Comparison of ENCODE assay signal across 2 cellular contexts in the genomic region with DNA sequence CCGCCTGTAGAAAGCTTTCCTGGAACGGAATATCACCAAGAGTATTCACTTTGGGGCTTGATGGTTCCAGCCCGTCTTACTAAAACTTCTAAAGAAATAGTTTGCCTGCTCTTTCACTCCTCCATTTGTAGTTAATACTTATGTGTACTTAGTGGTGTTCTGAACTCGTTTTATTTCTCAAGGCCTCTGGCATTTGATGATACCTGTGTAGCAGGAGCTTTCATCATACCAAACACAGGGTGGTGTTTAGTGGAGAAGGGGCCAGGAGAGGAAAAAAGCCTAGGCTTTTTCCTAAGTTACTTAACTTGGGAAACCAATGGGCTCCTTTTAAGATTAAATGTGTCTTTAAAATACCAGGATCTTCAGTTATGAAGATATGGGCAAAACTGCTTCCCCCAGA.
TF ChIP-seq lines count a peak whose summit lies in the region.

No MANE protein-coding gene starts in this region.

TF ChIP-seq in liver, 16 proteins besides CTCF, POLR2A, EP300 and RAD21 (continued from another document):
- TF ChIP-seq, protein P1, sequence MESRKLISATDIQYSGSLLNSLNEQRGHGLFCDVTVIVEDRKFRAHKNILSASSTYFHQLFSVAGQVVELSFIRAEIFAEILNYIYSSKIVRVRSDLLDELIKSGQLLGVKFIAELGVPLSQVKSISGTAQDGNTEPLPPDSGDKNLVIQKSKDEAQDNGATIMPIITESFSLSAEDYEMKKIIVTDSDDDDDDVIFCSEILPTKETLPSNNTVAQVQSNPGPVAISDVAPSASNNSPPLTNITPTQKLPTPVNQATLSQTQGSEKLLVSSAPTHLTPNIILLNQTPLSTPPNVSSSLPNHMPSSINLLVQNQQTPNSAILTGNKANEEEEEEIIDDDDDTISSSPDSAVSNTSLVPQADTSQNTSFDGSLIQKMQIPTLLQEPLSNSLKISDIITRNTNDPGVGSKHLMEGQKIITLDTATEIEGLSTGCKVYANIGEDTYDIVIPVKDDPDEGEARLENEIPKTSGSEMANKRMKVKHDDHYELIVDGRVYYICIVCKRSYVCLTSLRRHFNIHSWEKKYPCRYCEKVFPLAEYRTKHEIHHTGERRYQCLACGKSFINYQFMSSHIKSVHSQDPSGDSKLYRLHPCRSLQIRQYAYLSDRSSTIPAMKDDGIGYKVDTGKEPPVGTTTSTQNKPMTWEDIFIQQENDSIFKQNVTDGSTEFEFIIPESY (IDR thresholded peaks at IDR 0.05), result no peak
- TF ChIP-seq YY1 (IDR thresholded peaks at IDR 0.05) (no peak), FOXA2 (IDR thresholded peaks at IDR 0.05) (no peak), RXRA (IDR thresholded peaks at IDR 0.05) (no peak), EGR1 (IDR thresholded peaks at IDR 0.05; ENCODE audit: low read depth in 2 of 2) (no peak), GABPA (IDR thresholded peaks at IDR 0.05 in 1 of 2, conservative IDR thresholded peaks at IDR 0.05 in 1 of 2) (no peak), NR2F2 (IDR thresholded peaks at IDR 0.05) (no peak), HNF4G (IDR thresholded peaks at IDR 0.05) (no peak)
- TF ChIP-seq, protein P2, sequence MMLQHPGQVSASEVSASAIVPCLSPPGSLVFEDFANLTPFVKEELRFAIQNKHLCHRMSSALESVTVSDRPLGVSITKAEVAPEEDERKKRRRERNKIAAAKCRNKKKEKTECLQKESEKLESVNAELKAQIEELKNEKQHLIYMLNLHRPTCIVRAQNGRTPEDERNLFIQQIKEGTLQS (IDR thresholded peaks at IDR 0.05), result no peak
- TF ChIP-seq, protein P3, sequence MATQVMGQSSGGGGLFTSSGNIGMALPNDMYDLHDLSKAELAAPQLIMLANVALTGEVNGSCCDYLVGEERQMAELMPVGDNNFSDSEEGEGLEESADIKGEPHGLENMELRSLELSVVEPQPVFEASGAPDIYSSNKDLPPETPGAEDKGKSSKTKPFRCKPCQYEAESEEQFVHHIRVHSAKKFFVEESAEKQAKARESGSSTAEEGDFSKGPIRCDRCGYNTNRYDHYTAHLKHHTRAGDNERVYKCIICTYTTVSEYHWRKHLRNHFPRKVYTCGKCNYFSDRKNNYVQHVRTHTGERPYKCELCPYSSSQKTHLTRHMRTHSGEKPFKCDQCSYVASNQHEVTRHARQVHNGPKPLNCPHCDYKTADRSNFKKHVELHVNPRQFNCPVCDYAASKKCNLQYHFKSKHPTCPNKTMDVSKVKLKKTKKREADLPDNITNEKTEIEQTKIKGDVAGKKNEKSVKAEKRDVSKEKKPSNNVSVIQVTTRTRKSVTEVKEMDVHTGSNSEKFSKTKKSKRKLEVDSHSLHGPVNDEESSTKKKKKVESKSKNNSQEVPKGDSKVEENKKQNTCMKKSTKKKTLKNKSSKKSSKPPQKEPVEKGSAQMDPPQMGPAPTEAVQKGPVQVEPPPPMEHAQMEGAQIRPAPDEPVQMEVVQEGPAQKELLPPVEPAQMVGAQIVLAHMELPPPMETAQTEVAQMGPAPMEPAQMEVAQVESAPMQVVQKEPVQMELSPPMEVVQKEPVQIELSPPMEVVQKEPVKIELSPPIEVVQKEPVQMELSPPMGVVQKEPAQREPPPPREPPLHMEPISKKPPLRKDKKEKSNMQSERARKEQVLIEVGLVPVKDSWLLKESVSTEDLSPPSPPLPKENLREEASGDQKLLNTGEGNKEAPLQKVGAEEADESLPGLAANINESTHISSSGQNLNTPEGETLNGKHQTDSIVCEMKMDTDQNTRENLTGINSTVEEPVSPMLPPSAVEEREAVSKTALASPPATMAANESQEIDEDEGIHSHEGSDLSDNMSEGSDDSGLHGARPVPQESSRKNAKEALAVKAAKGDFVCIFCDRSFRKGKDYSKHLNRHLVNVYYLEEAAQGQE (IDR thresholded peaks at IDR 0.05), result no peak
- TF ChIP-seq, protein P4, sequence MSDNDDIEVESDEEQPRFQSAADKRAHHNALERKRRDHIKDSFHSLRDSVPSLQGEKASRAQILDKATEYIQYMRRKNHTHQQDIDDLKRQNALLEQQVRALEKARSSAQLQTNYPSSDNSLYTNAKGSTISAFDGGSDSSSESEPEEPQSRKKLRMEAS (IDR thresholded peaks at IDR 0.05), result no peak

TF ChIP-seq in HepG2, 621 proteins besides CTCF, POLR2A, EP300 and RAD21 (continued from another document):
- no peak for TF ChIP-seq TMF1 (CRISPR knock-in tag; IDR thresholded peaks at IDR 0.05; ENCODE audit: low read depth)
- TF ChIP-seq, protein P5, sequence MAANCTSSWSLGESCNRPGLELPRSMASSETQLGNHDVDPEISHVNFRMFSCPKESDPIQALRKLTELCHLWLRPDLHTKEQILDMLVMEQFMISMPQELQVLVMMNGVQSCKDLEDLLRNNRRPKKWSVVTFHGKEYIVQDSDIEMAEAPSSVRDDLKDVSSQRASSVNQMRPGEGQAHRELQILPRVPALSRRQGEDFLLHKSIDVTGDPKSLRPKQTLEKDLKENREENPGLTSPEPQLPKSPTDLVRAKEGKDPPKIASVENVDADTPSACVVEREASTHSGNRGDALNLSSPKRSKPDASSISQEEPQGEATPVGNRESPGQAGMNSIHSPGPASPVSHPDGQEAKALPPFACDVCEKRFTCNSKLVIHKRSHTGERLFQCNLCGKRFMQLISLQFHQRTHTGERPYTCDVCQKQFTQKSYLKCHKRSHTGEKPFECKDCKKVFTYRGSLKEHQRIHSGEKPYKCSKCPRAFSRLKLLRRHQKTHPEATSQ (CRISPR knock-in tag; IDR thresholded peaks at IDR 0.05; ENCODE audit: borderline replicate concordance), result no peak
- no peak for TF ChIP-seq ZNF776 (CRISPR knock-in tag; IDR thresholded peaks at IDR 0.05)
- TF ChIP-seq EHMT2 (IDR thresholded peaks at IDR 0.05; ENCODE audit: borderline replicate concordance, low read depth, low read length), result no peak
- no peak for TF ChIP-seq JDP2 (CRISPR knock-in tag; IDR thresholded peaks at IDR 0.05; ENCODE audit: borderline replicate concordance)
- TF ChIP-seq, protein P6, sequence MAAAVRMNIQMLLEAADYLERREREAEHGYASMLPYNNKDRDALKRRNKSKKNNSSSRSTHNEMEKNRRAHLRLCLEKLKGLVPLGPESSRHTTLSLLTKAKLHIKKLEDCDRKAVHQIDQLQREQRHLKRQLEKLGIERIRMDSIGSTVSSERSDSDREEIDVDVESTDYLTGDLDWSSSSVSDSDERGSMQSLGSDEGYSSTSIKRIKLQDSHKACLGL (CRISPR knock-in tag; IDR thresholded peaks at IDR 0.05), result no peak
- TF ChIP-seq, protein P7, sequence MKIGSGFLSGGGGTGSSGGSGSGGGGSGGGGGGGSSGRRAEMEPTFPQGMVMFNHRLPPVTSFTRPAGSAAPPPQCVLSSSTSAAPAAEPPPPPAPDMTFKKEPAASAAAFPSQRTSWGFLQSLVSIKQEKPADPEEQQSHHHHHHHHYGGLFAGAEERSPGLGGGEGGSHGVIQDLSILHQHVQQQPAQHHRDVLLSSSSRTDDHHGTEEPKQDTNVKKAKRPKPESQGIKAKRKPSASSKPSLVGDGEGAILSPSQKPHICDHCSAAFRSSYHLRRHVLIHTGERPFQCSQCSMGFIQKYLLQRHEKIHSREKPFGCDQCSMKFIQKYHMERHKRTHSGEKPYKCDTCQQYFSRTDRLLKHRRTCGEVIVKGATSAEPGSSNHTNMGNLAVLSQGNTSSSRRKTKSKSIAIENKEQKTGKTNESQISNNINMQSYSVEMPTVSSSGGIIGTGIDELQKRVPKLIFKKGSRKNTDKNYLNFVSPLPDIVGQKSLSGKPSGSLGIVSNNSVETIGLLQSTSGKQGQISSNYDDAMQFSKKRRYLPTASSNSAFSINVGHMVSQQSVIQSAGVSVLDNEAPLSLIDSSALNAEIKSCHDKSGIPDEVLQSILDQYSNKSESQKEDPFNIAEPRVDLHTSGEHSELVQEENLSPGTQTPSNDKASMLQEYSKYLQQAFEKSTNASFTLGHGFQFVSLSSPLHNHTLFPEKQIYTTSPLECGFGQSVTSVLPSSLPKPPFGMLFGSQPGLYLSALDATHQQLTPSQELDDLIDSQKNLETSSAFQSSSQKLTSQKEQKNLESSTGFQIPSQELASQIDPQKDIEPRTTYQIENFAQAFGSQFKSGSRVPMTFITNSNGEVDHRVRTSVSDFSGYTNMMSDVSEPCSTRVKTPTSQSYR (CRISPR knock-in tag; IDR thresholded peaks at IDR 0.05; ENCODE audit: borderline replicate concordance), result no peak
- no peak for TF ChIP-seq ZNF775 (CRISPR knock-in tag; IDR thresholded peaks at IDR 0.05; ENCODE audit: borderline replicate concordance)
- TF ChIP-seq CREM (IDR thresholded peaks at IDR 0.05), result no peak
- no peak for TF ChIP-seq CREM (CRISPR knock-in tag; IDR thresholded peaks at IDR 0.05)
- TF ChIP-seq, protein P8, sequence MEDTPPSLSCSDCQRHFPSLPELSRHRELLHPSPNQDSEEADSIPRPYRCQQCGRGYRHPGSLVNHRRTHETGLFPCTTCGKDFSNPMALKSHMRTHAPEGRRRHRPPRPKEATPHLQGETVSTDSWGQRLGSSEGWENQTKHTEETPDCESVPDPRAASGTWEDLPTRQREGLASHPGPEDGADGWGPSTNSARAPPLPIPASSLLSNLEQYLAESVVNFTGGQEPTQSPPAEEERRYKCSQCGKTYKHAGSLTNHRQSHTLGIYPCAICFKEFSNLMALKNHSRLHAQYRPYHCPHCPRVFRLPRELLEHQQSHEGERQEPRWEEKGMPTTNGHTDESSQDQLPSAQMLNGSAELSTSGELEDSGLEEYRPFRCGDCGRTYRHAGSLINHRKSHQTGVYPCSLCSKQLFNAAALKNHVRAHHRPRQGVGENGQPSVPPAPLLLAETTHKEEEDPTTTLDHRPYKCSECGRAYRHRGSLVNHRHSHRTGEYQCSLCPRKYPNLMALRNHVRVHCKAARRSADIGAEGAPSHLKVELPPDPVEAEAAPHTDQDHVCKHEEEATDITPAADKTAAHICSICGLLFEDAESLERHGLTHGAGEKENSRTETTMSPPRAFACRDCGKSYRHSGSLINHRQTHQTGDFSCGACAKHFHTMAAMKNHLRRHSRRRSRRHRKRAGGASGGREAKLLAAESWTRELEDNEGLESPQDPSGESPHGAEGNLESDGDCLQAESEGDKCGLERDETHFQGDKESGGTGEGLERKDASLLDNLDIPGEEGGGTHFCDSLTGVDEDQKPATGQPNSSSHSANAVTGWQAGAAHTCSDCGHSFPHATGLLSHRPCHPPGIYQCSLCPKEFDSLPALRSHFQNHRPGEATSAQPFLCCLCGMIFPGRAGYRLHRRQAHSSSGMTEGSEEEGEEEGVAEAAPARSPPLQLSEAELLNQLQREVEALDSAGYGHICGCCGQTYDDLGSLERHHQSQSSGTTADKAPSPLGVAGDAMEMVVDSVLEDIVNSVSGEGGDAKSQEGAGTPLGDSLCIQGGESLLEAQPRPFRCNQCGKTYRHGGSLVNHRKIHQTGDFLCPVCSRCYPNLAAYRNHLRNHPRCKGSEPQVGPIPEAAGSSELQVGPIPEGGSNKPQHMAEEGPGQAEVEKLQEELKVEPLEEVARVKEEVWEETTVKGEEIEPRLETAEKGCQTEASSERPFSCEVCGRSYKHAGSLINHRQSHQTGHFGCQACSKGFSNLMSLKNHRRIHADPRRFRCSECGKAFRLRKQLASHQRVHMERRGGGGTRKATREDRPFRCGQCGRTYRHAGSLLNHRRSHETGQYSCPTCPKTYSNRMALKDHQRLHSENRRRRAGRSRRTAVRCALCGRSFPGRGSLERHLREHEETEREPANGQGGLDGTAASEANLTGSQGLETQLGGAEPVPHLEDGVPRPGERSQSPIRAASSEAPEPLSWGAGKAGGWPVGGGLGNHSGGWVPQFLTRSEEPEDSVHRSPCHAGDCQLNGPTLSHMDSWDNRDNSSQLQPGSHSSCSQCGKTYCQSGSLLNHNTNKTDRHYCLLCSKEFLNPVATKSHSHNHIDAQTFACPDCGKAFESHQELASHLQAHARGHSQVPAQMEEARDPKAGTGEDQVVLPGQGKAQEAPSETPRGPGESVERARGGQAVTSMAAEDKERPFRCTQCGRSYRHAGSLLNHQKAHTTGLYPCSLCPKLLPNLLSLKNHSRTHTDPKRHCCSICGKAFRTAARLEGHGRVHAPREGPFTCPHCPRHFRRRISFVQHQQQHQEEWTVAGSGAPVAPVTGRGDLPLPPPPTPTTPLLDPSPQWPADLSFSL (CRISPR knock-in tag; IDR thresholded peaks at IDR 0.05), result no peak
- no peak for TF ChIP-seq ZNF7 (CRISPR knock-in tag; IDR thresholded peaks at IDR 0.05)
- no peak for TF ChIP-seq AKAP8 (CRISPR knock-in tag; IDR thresholded peaks at IDR 0.05)
- TF ChIP-seq, protein P9, sequence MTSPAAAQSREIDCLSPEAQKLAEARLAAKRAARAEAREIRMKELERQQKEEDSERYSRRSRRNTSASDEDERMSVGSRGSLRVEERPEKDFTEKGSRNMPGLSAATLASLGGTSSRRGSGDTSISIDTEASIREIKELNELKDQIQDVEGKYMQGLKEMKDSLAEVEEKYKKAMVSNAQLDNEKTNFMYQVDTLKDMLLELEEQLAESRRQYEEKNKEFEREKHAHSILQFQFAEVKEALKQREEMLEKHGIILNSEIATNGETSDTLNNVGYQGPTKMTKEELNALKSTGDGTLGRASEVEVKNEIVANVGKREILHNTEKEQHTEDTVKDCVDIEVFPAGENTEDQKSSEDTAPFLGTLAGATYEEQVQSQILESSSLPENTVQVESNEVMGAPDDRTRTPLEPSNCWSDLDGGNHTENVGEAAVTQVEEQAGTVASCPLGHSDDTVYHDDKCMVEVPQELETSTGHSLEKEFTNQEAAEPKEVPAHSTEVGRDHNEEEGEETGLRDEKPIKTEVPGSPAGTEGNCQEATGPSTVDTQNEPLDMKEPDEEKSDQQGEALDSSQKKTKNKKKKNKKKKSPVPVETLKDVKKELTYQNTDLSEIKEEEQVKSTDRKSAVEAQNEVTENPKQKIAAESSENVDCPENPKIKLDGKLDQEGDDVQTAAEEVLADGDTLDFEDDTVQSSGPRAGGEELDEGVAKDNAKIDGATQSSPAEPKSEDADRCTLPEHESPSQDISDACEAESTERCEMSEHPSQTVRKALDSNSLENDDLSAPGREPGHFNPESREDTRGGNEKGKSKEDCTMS (CRISPR knock-in tag; conservative IDR thresholded peaks at IDR 0.05), result no peak
